Comparison of ENCODE assay signal across 1 cellular context in the genomic region with DNA sequence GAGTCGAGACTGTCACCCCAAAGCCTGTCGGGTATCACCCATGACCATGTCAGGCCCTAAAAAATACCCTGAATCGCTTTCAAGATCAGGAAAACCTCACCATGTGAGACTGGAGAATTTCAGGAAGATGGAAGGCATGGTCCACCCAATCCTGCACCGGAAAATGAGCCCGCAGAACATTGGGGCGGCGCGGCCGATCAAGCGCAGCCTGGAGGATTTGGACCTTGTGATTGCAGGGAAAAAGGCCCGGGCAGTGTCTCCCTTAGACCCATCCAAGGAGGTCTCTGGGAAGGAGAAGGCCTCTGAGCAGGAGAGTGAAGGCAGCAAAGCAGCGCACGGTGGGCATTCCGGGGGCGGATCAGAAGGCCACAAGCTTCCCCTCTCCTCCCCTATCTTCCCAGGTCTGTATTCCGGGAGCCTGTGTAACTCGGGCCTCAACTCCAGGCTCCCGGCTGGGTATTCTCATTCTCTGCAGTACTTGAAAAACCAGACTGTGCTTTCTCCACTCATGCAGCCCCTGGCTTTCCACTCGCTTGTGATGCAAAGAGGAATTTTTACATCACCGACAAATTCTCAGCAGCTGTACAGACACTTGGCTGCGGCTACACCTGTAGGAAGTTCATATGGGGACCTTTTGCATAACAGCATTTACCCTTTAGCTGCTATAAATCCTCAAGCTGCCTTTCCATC.
TF ChIP-seq lines count a peak whose summit lies in the region.

No MANE protein-coding gene starts in this region.

TF ChIP-seq in IMR-90, 13 proteins besides CTCF, POLR2A, EP300 and RAD21:
- no peak for TF ChIP-seq FOS (IDR thresholded peaks at IDR 0.05; ENCODE audit: low read depth, low read length)
- no peak for TF ChIP-seq CEBPB (IDR thresholded peaks at IDR 0.05; ENCODE audit: low read depth, low read length)
- TF ChIP-seq, protein P1, sequence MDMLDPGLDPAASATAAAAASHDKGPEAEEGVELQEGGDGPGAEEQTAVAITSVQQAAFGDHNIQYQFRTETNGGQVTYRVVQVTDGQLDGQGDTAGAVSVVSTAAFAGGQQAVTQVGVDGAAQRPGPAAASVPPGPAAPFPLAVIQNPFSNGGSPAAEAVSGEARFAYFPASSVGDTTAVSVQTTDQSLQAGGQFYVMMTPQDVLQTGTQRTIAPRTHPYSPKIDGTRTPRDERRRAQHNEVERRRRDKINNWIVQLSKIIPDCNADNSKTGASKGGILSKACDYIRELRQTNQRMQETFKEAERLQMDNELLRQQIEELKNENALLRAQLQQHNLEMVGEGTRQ (IDR thresholded peaks at IDR 0.05; ENCODE audit: low read depth, low read length), result no peak
- no peak for TF ChIP-seq SMC3 (IDR thresholded peaks at IDR 0.05; ENCODE audit: low read depth, low read length)
